Comparison of ENCODE assay signal across 1 cellular context in the genomic region with DNA sequence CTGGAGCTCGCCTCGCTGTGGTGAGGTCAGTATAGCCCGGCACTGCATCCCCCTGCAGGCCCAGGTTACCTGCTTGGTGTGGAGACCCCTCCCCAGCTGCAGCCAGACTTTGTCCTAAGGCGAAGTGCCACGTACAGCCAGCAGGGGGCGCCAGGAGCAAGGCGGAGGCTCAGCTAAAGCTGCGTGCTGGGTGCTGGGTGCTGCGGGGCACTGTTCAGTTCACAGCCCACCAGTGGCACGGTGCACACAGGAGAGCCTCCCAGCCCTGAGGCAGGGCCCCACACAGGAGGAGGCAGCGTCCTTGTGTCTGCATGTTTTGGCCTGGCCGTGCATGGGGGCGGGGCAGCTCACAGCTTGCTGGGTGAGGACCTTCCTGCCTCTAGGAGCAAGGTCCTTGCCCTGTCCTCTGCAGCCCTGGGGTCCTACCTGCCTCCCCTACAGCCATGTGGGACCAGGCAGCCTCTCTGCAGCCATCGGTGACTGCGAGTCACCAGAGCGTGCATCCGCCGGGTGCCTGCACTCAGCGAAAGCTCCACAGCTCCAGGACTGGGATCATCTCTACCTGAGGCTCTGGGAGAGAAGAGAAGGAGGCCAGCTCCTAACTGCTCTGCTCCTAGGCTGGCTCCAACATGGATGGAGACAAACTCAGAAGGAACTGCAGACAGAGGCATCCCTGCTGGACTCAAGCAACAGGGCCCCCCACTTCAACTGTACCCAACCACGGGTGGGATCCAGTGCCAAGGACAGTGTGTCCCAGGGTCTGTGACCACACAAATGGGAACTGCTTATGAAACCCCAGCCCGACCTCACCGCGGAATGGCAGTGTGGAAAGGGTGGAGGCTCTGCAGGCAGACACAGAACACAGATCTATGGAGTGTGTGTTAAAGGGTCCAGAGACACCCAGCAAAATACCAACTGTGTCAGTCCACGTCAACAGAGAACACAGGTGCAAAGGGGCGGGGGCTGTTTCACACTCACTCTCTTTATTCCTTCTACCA.
A peak's percentile ranks its signal among the peaks of the same experiment; 100 is the strongest.
TF ChIP-seq lines count a peak whose summit lies in the region.

No MANE protein-coding gene starts in this region.

TF ChIP-seq in K562, 482 proteins besides CTCF, POLR2A, EP300 and RAD21 (continued from another document):
- TF ChIP-seq, protein P1, sequence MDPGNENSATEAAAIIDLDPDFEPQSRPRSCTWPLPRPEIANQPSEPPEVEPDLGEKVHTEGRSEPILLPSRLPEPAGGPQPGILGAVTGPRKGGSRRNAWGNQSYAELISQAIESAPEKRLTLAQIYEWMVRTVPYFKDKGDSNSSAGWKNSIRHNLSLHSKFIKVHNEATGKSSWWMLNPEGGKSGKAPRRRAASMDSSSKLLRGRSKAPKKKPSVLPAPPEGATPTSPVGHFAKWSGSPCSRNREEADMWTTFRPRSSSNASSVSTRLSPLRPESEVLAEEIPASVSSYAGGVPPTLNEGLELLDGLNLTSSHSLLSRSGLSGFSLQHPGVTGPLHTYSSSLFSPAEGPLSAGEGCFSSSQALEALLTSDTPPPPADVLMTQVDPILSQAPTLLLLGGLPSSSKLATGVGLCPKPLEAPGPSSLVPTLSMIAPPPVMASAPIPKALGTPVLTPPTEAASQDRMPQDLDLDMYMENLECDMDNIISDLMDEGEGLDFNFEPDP (CRISPR knock-in tag; IDR thresholded peaks at IDR 0.05), result 0 out of 2 replicates have a peak, but pooled peaks have one; percentile 55
- TF ChIP-seq, protein P2, sequence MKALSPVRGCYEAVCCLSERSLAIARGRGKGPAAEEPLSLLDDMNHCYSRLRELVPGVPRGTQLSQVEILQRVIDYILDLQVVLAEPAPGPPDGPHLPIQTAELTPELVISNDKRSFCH (CRISPR knock-in tag; IDR thresholded peaks at IDR 0.05), result no peak
- TF ChIP-seq, protein P2 (tag; IDR thresholded peaks at IDR 0.05), result 0 out of 2 replicates have a peak, but pooled peaks have one; percentile 43
- TF ChIP-seq, protein P3, sequence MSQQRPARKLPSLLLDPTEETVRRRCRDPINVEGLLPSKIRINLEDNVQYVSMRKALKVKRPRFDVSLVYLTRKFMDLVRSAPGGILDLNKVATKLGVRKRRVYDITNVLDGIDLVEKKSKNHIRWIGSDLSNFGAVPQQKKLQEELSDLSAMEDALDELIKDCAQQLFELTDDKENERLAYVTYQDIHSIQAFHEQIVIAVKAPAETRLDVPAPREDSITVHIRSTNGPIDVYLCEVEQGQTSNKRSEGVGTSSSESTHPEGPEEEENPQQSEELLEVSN (IDR thresholded peaks at IDR 0.05; ENCODE audit: borderline replicate concordance in 1 of 2, extremely low read depth in 1 of 2, insufficient read depth in 1 of 2, insufficient read length in 1 of 2, low read depth in 1 of 2, low read length in 1 of 2, poor library complexity in 1 of 2, severe bottlenecking in 1 of 2), result peak in 1 of 2 experiments; percentile 6
- TF ChIP-seq, protein P4, sequence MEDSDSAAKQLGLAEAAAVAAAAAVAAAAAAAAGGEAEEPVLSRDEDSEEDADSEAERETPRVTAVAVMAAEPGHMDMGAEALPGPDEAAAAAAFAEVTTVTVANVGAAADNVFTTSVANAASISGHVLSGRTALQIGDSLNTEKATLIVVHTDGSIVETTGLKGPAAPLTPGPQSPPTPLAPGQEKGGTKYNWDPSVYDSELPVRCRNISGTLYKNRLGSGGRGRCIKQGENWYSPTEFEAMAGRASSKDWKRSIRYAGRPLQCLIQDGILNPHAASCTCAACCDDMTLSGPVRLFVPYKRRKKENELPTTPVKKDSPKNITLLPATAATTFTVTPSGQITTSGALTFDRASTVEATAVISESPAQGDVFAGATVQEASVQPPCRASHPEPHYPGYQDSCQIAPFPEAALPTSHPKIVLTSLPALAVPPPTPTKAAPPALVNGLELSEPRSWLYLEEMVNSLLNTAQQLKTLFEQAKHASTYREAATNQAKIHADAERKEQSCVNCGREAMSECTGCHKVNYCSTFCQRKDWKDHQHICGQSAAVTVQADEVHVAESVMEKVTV (CRISPR knock-in tag; IDR thresholded peaks at IDR 0.05), result peak; percentile 36; the same call in 1 of the 2 replicates
- TF ChIP-seq TOE1 (IDR thresholded peaks at IDR 0.05; ENCODE audit: borderline replicate concordance) (0 out of 2 replicates have a peak, but pooled peaks have one; percentile 17), TOE1 (CRISPR knock-in tag; IDR thresholded peaks at IDR 0.05; ENCODE audit: borderline replicate concordance, low read depth) (no peak), POLR2G (IDR thresholded peaks at IDR 0.05; ENCODE audit: low read depth, low read length) (peak; percentile 67), SOX6 (IDR thresholded peaks at IDR 0.05) (0 out of 2 replicates have a peak, but pooled peaks have one; percentile 19), ARID2 (IDR thresholded peaks at IDR 0.05) (peak; percentile 90), PYGO2 (tag; IDR thresholded peaks at IDR 0.05) (no peak)
- TF ChIP-seq, protein P5, sequence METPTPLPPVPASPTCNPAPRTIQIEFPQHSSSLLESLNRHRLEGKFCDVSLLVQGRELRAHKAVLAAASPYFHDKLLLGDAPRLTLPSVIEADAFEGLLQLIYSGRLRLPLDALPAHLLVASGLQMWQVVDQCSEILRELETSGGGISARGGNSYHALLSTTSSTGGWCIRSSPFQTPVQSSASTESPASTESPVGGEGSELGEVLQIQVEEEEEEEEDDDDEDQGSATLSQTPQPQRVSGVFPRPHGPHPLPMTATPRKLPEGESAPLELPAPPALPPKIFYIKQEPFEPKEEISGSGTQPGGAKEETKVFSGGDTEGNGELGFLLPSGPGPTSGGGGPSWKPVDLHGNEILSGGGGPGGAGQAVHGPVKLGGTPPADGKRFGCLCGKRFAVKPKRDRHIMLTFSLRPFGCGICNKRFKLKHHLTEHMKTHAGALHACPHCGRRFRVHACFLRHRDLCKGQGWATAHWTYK (CRISPR knock-in tag; IDR thresholded peaks at IDR 0.05), result 0 out of 2 replicates have a peak, but pooled peaks have one; percentile 35
